ENCODE assay signal across 1 cellular context in genomic region chr18:11259421-11259820, GRCh38.
TF ChIP-seq lines count a peak whose summit lies in the region.

No MANE protein-coding gene starts in this region.

TF ChIP-seq in liver, 16 proteins besides CTCF, POLR2A, EP300 and RAD21 (continued from another document):
- no peak for TF ChIP-seq ATF3 (IDR thresholded peaks at IDR 0.05)
- no peak for TF ChIP-seq ZBTB33 (IDR thresholded peaks at IDR 0.05)
